ENCODE assay signal across 23 cellular contexts in the genomic region with DNA sequence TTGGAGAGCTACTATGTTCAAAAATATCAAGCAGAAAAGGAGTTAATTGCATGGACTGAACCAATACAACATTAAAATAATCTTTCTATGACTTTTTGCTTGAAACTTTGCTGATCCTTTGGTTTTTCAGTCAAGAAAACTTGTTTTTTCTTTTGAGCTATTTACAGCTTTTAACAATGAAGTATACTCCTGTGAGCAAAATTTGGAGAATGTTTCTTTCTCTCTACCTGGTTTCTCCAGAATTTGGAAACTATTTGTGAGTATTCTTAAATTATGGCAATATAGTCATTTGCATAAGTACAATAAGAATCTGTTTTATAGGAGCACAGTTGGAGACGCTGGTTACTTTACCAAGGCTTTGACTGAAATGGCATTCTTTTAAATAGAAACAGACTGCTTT.
"Had no signal": no experiment of that assay in that cellular context is flagged by ENCODE, and none has a peak within 500 bp of the region (broad histone marks: within the 10 kb centered on the region; RNA-seq: fewer than 3 reads in every experiment).

No MANE protein-coding gene starts in this region.

- H3K36me3 Mint-ChIP-seq: immature natural killer cell had no signal

- FAIRE-seq: endothelial cell of umbilical vein, keratinocyte had no signal

- H3K27ac Mint-ChIP-seq: dendritic cell treated with granulocyte-macrophage colony-stimulating factor and Interleukin-4, amounts not matched to agents 40 ng/mL and 50 ng/mL, for 4 days; effector memory CD8-positive, alpha-beta T cell; immature natural killer cell; mesothelial cell of epicardium; naive B cell; naive thymus-derived CD8-positive, alpha-beta T cell had no signal

- H3K4me1 Mint-ChIP-seq: immature natural killer cell, mesothelial cell of epicardium, naive B cell had no signal

- H3K4me3 Mint-ChIP-seq: dendritic cell treated with granulocyte-macrophage colony-stimulating factor and Interleukin-4, amounts not matched to agents 40 ng/mL and 50 ng/mL, for 4 days; effector memory CD8-positive, alpha-beta T cell; immature natural killer cell; mesothelial cell of epicardium; naive B cell; naive thymus-derived CD8-positive, alpha-beta T cell had no signal

- DNase-seq: colonic mucosa; cortex of kidney; effector CD8-positive, alpha-beta T cell; effector memory CD8-positive, alpha-beta T cell; foreskin keratinocyte; heart left ventricle; hypothalamus; immature natural killer cell; left cardiac atrium; left lung; left ventricle myocardium superior; lower lobe of right lung; mesenchymal stem cell; mucosa of descending colon; naive B cell; naive thymus-derived CD8-positive, alpha-beta T cell had no signal

- H3K4me1 ChIP-seq: colonic mucosa, esophagus muscularis mucosa, foreskin keratinocyte, gastroesophageal sphincter, heart left ventricle, left lung, lower lobe of right lung had no signal

- H3K27me3 Mint-ChIP-seq: dendritic cell treated with granulocyte-macrophage colony-stimulating factor and Interleukin-4, amounts not matched to agents 40 ng/mL and 50 ng/mL, for 4 days had no signal

- H3K36me3 ChIP-seq: colonic mucosa, esophagus muscularis mucosa, gastroesophageal sphincter, heart left ventricle, left lung, lower lobe of right lung had no signal

- H3K9me3 ChIP-seq: colonic mucosa had no signal

- H3K27me3 ChIP-seq: colonic mucosa, esophagus muscularis mucosa, foreskin keratinocyte, gastroesophageal sphincter, heart left ventricle, hepatocyte, left lung had no signal

- H3K4me3 ChIP-seq: colonic mucosa, esophagus muscularis mucosa, gastroesophageal sphincter, heart left ventricle, hepatocyte, left lung, lower lobe of right lung, mucosa of descending colon had no signal

- H3K27ac ChIP-seq: colonic mucosa, esophagus muscularis mucosa, foreskin keratinocyte, gastroesophageal sphincter, heart left ventricle, hepatocyte, left lung, lower lobe of right lung had no signal
